Comparison of ENCODE assay signal across 12 cellular contexts in genomic region chr9:82466616-82467251, GRCh38.
A peak's percentile ranks its signal among the peaks of the same experiment; 100 is the strongest.
DNase-seq lines count a peak whose midpoint lies in the region; TF ChIP-seq lines count a peak whose summit lies in the region.
"Had no signal": no experiment of that assay in that cellular context is flagged by ENCODE, and none has a peak within 500 bp of the region (broad histone marks: within the 10 kb centered on the region; RNA-seq: fewer than 3 reads in every experiment).

No MANE protein-coding gene starts in this region.

- no peaks in the 10 kb centered on the region for H3K4me1 ChIP-seq in Caco-2

- H3K36me3 Mint-ChIP-seq in Caco-2 (ENCODE audit: insufficient read depth, unreplicated experiment) = no peaks in the 10 kb centered on the region
- H3K36me3 Mint-ChIP-seq in neural crest cell (ENCODE audit: low read depth) = no peaks in the 10 kb centered on the region
- H3K36me3 Mint-ChIP-seq: activated naive CD4-positive, alpha-beta T cell treated with anti-CD3 and anti-CD28 coated beads, Interleukin-2, amount 50 U/mL, for 24 hours; IgD-negative memory B cell had no signal

- no peaks in the 10 kb centered on the region for H3K36me3 ChIP-seq in Caco-2 (ENCODE audit: control insufficient read depth, insufficient read depth, low read length)

- BruUV-seq in Caco-2 (replicated peaks; lab: Mats Ljungman, UMichigan) = no TSS peak

- POLR2A ChIA-PET in Caco-2 (lab: Charles Lee) (no interaction called here), GM10248 (lab: Yijun Ruan, JAX) (no interaction called here)

- CTCF ChIA-PET in Caco-2 (lab: Charles Lee) = no interaction called here
- CTCF ChIA-PET in GM10248 (lab: Yijun Ruan, JAX) = no interaction called here

- H3K27me3 Mint-ChIP-seq in Caco-2 (ENCODE audit: insufficient read depth, unreplicated experiment) (no peaks in the 10 kb centered on the region), neural crest cell (ENCODE audit: low read depth) (no peaks in the 10 kb centered on the region)
- H3K27me3 Mint-ChIP-seq: IgD-negative memory B cell had no signal

- H3K4me1 Mint-ChIP-seq in Caco-2 (ENCODE audit: low read depth, unreplicated experiment) = no peaks in the 10 kb centered on the region
- peaks cover 5% of the 10 kb centered on the region for H3K4me1 Mint-ChIP-seq in neural crest cell
- H3K4me1 Mint-ChIP-seq: activated naive CD4-positive, alpha-beta T cell treated with anti-CD3 and anti-CD28 coated beads, Interleukin-2, amount 50 U/mL, for 24 hours; IgD-negative memory B cell had no signal

- DNase-seq in Caco-2 (peak; percentile 17 to 26), NCI-H748 treated with DMSO at 0.1 percent for 48 hours (lab: John Stamatoyannopoulos, UW) (peak; percentile 3), fibroblast of gingiva (ENCODE audit: low read depth) (peak; percentile 66), neural crest cell (ENCODE audit: low read depth, low spot score) (peak; percentile 25), NCI-H2227 (lab: John Stamatoyannopoulos, UW; ENCODE audit: unreplicated experiment) (no peak), GM10248 (ENCODE audit: extremely low spot score) (no peak), AG20443 (ENCODE audit: low spot score) (no peak)
- DNase-seq in effector CD4-positive, alpha-beta T cell = no peak
- DNase-seq: DMS79, nucleus accumbens had no signal

- H3K4me3 ChIP-seq in Caco-2 (ENCODE audit: low read depth, low read length) = no peak overlapping the region

- no peaks in the 10 kb centered on the region for H3K9me3 ChIP-seq in Caco-2

- no peak for TF ChIP-seq CTCF in Caco-2 (IDR thresholded peaks at IDR 0.05; ENCODE audit: insufficient read depth in 1 of 2, low read depth in 1 of 2, low read length in 1 of 2, severe bottlenecking in 1 of 2, unreplicated experiment in 1 of 2)
- peak; percentile 51 for TF ChIP-seq CTCF in neural crest cell (conservative IDR thresholded peaks at IDR 0.05)
- TF ChIP-seq CTCF in GM10248 (IDR thresholded peaks at IDR 0.05; ENCODE audit: control extremely low read depth, extremely low read depth, low read depth, missing control alignments) = no peak

- no peak overlapping the region for H3K27ac Mint-ChIP-seq in Caco-2 (ENCODE audit: unreplicated experiment)
- H3K27ac Mint-ChIP-seq in neural crest cell (ENCODE audit: unreplicated experiment) = no peak overlapping the region
- H3K27ac Mint-ChIP-seq: activated naive CD4-positive, alpha-beta T cell treated with anti-CD3 and anti-CD28 coated beads, Interleukin-2, amount 50 U/mL, for 24 hours; IgD-negative memory B cell had no signal

- H3K9me3 Mint-ChIP-seq in Caco-2 (ENCODE audit: unreplicated experiment) = no peaks in the 10 kb centered on the region
- peaks cover 4% of the 10 kb centered on the region for H3K9me3 Mint-ChIP-seq in neural crest cell

- H3K4me3 Mint-ChIP-seq in Caco-2 (ENCODE audit: unreplicated experiment) (no peak overlapping the region), neural crest cell (no peak overlapping the region)
- H3K4me3 Mint-ChIP-seq: activated naive CD4-positive, alpha-beta T cell treated with anti-CD3 and anti-CD28 coated beads, Interleukin-2, amount 50 U/mL, for 24 hours; IgD-negative memory B cell had no signal

- no peaks in the 10 kb centered on the region for H3K27me3 ChIP-seq in Caco-2 (replicated peaks; ENCODE audit: control insufficient read depth, insufficient read depth, low read length)

- intact Hi-C loops in Caco-2 (cut with micrococcal nuclease; ENCODE audit: unreplicated experiment) = no loop called here

Comparison
In these comparisons a context has a peak if more than half of its experiments do, and no peak if none do; other contexts are left out.
1. DNase-seq: peak in Caco-2 (2 of 2), NCI-H748 treated with DMSO at 0.1 percent for 48 hours (single experiment), fibroblast of gingiva (single experiment) and neural crest cell (single experiment); none in NCI-H2227 (single experiment), GM10248 (single experiment), AG20443 (single experiment) and effector CD4-positive, alpha-beta T cell (single experiment).